8 cellular contexts compared by ENCODE assay signal in genomic region chr1:153968400-153968799, GRCh38. TPM values are rescaled to one million over a fixed set of nuclear protein-coding genes. Genes with fewer than 3 reads are reported as not detected.
DNase-seq lines count a peak whose midpoint lies in the region; ATAC-seq, FAIRE-seq and TF ChIP-seq lines count a peak whose summit lies in the region.

No MANE protein-coding gene starts in this region.

- FAIRE-seq in urothelium cell line (lab: Jason Lieb, UNC): no peak

- H3K9me3 ChIP-seq in heart left ventricle (no peaks in the 10 kb centered on the region), uterus (no peaks in the 10 kb centered on the region)

- in situ Hi-C loops in astrocyte of the cerebellum (cut with HindIII; ENCODE audit: low sequenced_read_pairs): no loop called here

- H3K9me3 Mint-ChIP-seq in memory B cell: no peaks in the 10 kb centered on the region

- no peaks in the 10 kb centered on the region for H3K27me3 Mint-ChIP-seq in memory B cell

- DNase-seq in heart left ventricle (no peak), Right ventricle myocardium superior (no peak), astrocyte of the cerebellum (ENCODE audit: low read depth) (no peak), memory B cell (ENCODE audit: low spot score in 2 of 2) (no peak), uterus (no peak), urothelium cell line (ENCODE audit: low spot score) (no peak)
- DNase-seq in stimulated activated CD4-positive, alpha-beta T cell treated with anti-CD3 and anti-CD28 coated beads, Interleukin-4, amount 100 ng/mL, for 4 hours: no peak

- intact Hi-C loops in heart left ventricle (cut with DNase I): loop anchor here in 1 of 10 donors (5.0 kb wide), 2 partner anchors 176 to 291 kb away; partner anchors contain the start of gene NPR1
- intact Hi-C loops in Right ventricle myocardium superior (cut with DNase I): no loop called here
- intact Hi-C loops in uterus (cut with DNase I; ENCODE audit: low total_unique reads): no loop called here

- TF ChIP-seq CTCF in heart left ventricle (IDR thresholded peaks at IDR 0.05) (no peak), astrocyte of the cerebellum (IDR thresholded peaks at IDR 0.05; ENCODE audit: low read depth, low read length, missing control alignments) (no peak), uterus (IDR thresholded peaks at IDR 0.05) (no peak)

- peaks cover 0 to 8% (median 6%) of the 10 kb centered on the region in 9 donors for H3K36me3 ChIP-seq in heart left ventricle
- no peaks in the 10 kb centered on the region for H3K36me3 ChIP-seq in uterus

- no peak for TF ChIP-seq POLR2A in heart left ventricle (IDR thresholded peaks at IDR 0.05)
- no peak for TF ChIP-seq POLR2A in uterus (IDR thresholded peaks at IDR 0.05)

- peaks cover 0 to 53% (median 27%) of the 10 kb centered on the region in 12 donors for H3K4me1 ChIP-seq in heart left ventricle
- peaks cover 0 to 3% of the 10 kb centered on the region in 2 donors for H3K4me1 ChIP-seq in uterus

- H3K27me3 ChIP-seq in heart left ventricle: no peaks in the 10 kb centered on the region
- H3K27me3 ChIP-seq in uterus: no peaks in the 10 kb centered on the region

- peak overlapping the region in 5 of 12 donors; percentile 30 to 96 (median 93) for H3K27ac ChIP-seq in heart left ventricle
- H3K27ac ChIP-seq in uterus: peak overlapping the region; percentile 89 to 91

- WGBS in heart left ventricle, 4 donors: 4 to 9% (median 6%) methylated on average over 11 to 13 of the region's 13 CpGs

- no peak for ATAC-seq in heart left ventricle
- ATAC-seq in Right ventricle myocardium superior (ENCODE audit: poor library complexity): no peak
- no peak for ATAC-seq in memory B cell (ENCODE audit: low read depth)
- no peak for ATAC-seq in GM19023 (IDR thresholded peaks at IDR 0.05; ENCODE audit: unreplicated experiment)

- peak overlapping the region; percentile 98 for H3K4me3 Mint-ChIP-seq in memory B cell

- H3K36me3 Mint-ChIP-seq in memory B cell: no peaks in the 10 kb centered on the region

- H3K4me3 ChIP-seq in heart left ventricle (peak overlapping the region in 11 of 12 donors; percentile 57 to 84 (median 65)), astrocyte of the cerebellum (ENCODE audit: low read depth, low read length) (peak overlapping the region; percentile 53), uterus (peak overlapping the region; percentile 55 to 74)

- peaks cover 33% of the 10 kb centered on the region for H3K4me1 Mint-ChIP-seq in memory B cell

- H3K27ac Mint-ChIP-seq in memory B cell: peak overlapping the region; percentile 96

RNA-seq across cellular contexts. Expression of gene CREB3L4, which starts 0.7 kb away (rescaled TPM):
- 1 to 10 TPM; 2.5 to 7.2 (median 4.5) TPM for total RNA-seq in heart left ventricle
- polyA plus RNA-seq in heart left ventricle: 1 to 10 TPM; 4.8 to 5.7 TPM
- 4.1 TPM for total RNA-seq in Right ventricle myocardium superior
- 10 to 100 TPM in 3 of 4 donors, 1 to 10 TPM in 1; 1.8 to 16.1 (median 13.0) TPM for total RNA-seq in uterus

RNA-seq across cellular contexts. Expression of gene SLC39A1, which starts 5.1 kb away (rescaled TPM):
- total RNA-seq in heart left ventricle: 10 to 100 TPM; 31.6 to 83.9 (median 48.4) TPM
- polyA plus RNA-seq in heart left ventricle: 100 to 1,000 TPM in 1 of 2 donors, 10 to 100 TPM in 1; 32.5 to 163 TPM
- 46.9 TPM for total RNA-seq in Right ventricle myocardium superior
- total RNA-seq in uterus: 10 to 100 TPM; 66.3 to 96.2 (median 83.6) TPM

RNA-seq across cellular contexts. Expression of gene JTB, which starts 9.1 kb away (rescaled TPM):
- 100 to 1,000 TPM in 3 of 9 donors, 10 to 100 TPM in 6; 55.0 to 175 (median 79.5) TPM for total RNA-seq in heart left ventricle
- 100 to 1,000 TPM in 1 of 2 donors, 10 to 100 TPM in 1; 87.4 to 222 TPM for polyA plus RNA-seq in heart left ventricle
- total RNA-seq in Right ventricle myocardium superior: 69.6 TPM
- 100 to 1,000 TPM in 3 of 4 donors, 10 to 100 TPM in 1; 91.1 to 253 (median 175) TPM for total RNA-seq in uterus

RNA-seq across cellular contexts. Expression of gene CRTC2, which starts 10.0 kb away (rescaled TPM):
- total RNA-seq in heart left ventricle (10 to 100 TPM; 11.0 to 27.8 (median 18.8) TPM), Right ventricle myocardium superior (20.8 TPM), uterus (10 to 100 TPM in 2 of 4 donors, 1 to 10 TPM in 2; 5.9 to 57.2 (median 15.5) TPM)
- 10 to 100 TPM; 21.4 to 25.4 TPM for polyA plus RNA-seq in heart left ventricle

RNA-seq across cellular contexts. Expression of gene RAB13, which starts 17.7 kb away (rescaled TPM):
- total RNA-seq in heart left ventricle (10 to 100 TPM; 18.2 to 97.6 (median 49.3) TPM), Right ventricle myocardium superior (59.9 TPM), uterus (100 to 1,000 TPM in 1 of 4 donors, 10 to 100 TPM in 3; 16.9 to 120 (median 33.2) TPM)
- polyA plus RNA-seq in heart left ventricle: 100 to 1,000 TPM in 1 of 2 donors, 10 to 100 TPM in 1; 79.5 to 107 TPM
